Comparison of ENCODE assay signal across 1 cellular context in the genomic region with DNA sequence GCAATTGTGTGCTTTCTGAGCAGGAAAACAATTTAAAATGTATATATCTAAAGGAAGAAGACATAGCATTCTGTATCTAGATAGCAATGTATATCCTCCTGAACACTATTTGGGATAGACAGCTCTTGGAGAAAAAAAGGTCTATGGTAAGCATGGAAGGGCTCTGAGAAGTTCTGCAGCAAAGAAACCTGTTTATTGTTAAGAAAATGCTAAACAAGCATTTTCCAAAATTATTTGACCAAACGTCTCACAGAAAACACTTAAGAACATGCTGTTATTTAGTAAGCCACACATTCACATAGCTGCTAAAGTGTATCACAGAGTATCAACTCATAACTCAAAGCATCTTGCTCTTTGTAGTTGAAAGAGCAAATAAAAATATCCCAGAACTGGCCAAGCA.
TF ChIP-seq lines count a peak whose summit lies in the region.

No MANE protein-coding gene starts in this region.

TF ChIP-seq in HepG2, 621 proteins besides CTCF, POLR2A, EP300 and RAD21 (continued from another document):
- TF ChIP-seq, protein P1, sequence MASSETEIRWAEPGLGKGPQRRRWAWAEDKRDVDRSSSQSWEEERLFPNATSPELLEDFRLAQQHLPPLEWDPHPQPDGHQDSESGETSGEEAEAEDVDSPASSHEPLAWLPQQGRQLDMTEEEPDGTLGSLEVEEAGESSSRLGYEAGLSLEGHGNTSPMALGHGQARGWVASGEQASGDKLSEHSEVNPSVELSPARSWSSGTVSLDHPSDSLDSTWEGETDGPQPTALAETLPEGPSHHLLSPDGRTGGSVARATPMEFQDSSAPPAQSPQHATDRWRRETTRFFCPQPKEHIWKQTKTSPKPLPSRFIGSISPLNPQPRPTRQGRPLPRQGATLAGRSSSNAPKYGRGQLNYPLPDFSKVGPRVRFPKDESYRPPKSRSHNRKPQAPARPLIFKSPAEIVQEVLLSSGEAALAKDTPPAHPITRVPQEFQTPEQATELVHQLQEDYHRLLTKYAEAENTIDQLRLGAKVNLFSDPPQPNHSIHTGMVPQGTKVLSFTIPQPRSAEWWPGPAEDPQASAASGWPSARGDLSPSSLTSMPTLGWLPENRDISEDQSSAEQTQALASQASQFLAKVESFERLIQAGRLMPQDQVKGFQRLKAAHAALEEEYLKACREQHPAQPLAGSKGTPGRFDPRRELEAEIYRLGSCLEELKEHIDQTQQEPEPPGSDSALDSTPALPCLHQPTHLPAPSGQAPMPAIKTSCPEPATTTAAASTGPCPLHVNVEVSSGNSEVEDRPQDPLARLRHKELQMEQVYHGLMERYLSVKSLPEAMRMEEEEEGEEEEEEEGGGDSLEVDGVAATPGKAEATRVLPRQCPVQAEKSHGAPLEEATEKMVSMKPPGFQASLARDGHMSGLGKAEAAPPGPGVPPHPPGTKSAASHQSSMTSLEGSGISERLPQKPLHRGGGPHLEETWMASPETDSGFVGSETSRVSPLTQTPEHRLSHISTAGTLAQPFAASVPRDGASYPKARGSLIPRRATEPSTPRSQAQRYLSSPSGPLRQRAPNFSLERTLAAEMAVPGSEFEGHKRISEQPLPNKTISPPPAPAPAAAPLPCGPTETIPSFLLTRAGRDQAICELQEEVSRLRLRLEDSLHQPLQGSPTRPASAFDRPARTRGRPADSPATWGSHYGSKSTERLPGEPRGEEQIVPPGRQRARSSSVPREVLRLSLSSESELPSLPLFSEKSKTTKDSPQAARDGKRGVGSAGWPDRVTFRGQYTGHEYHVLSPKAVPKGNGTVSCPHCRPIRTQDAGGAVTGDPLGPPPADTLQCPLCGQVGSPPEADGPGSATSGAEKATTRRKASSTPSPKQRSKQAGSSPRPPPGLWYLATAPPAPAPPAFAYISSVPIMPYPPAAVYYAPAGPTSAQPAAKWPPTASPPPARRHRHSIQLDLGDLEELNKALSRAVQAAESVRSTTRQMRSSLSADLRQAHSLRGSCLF (CRISPR knock-in tag; IDR thresholded peaks at IDR 0.05; ENCODE audit: borderline replicate concordance), result no peak
- TF ChIP-seq MAFF (IDR thresholded peaks at IDR 0.05; ENCODE audit: low read depth, low read length) (peak; percentile 36; the same call in 1 of the 2 replicates), FOXA3 (CRISPR knock-in tag; IDR thresholded peaks at IDR 0.05) (no peak), ZNF558 (CRISPR knock-in tag; IDR thresholded peaks at IDR 0.05; ENCODE audit: borderline replicate concordance) (no peak), HDAC6 (IDR thresholded peaks at IDR 0.05; ENCODE audit: low read depth, low read length) (no peak), SETDB1 (CRISPR knock-in tag; IDR thresholded peaks at IDR 0.05; ENCODE audit: borderline replicate concordance) (no peak), MAFK (conservative IDR thresholded peaks at IDR 0.05 in 1 of 2, IDR thresholded peaks at IDR 0.05 in 1 of 2; ENCODE audit: low read length in 2 of 2) (peak; percentile 65 to 72), ZNF12 (CRISPR knock-in tag; IDR thresholded peaks at IDR 0.05) (no peak)
- TF ChIP-seq, protein P2, sequence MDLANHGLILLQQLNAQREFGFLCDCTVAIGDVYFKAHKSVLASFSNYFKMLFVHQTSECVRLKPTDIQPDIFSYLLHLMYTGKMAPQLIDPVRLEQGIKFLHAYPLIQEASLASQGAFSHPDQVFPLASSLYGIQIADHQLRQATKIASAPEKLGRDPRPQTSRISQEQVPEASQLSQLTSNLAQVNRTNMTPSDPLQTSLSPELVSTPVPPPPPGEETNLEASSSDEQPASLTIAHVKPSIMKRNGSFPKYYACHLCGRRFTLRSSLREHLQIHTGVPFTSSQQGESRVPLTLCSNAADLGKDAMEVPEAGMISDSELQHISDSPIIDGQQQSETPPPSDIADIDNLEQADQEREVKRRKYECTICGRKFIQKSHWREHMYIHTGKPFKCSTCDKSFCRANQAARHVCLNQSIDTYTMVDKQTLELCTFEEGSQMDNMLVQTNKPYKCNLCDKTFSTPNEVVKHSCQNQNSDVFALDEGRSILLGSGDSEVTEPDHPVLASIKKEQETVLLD (CRISPR knock-in tag; IDR thresholded peaks at IDR 0.05; ENCODE audit: low read depth), result no peak
